ENCODE assay signal across 1 cellular context in the genomic region with DNA sequence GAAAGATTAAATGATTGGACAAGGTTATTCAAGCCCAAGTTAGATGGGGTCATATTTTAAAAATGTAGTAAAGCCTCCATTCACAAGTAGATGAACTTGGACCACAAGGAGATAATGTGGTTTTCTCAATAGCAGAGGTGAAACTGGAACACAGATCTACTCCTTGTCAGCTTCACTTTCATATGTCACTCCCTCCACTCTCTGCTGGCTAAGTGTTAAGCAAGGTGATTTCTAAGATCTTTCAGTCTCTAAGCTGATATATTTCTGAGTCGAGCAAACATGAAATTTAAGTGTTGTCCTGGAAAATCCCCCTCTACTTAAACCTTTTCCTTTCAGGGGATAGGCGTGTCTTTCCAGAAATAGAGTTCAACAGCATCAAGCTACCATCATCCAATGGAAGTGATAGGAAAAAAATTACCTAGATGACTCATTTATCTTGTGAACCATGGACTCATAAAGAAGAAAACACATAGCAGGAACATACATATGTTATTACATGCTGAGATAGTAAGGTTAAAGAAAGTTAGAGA.
TF ChIP-seq lines count a peak whose summit lies in the region.

No MANE protein-coding gene starts in this region.

TF ChIP-seq in HepG2, 621 proteins besides CTCF, POLR2A, EP300 and RAD21 (continued from another document):
- TF ChIP-seq, protein P1, sequence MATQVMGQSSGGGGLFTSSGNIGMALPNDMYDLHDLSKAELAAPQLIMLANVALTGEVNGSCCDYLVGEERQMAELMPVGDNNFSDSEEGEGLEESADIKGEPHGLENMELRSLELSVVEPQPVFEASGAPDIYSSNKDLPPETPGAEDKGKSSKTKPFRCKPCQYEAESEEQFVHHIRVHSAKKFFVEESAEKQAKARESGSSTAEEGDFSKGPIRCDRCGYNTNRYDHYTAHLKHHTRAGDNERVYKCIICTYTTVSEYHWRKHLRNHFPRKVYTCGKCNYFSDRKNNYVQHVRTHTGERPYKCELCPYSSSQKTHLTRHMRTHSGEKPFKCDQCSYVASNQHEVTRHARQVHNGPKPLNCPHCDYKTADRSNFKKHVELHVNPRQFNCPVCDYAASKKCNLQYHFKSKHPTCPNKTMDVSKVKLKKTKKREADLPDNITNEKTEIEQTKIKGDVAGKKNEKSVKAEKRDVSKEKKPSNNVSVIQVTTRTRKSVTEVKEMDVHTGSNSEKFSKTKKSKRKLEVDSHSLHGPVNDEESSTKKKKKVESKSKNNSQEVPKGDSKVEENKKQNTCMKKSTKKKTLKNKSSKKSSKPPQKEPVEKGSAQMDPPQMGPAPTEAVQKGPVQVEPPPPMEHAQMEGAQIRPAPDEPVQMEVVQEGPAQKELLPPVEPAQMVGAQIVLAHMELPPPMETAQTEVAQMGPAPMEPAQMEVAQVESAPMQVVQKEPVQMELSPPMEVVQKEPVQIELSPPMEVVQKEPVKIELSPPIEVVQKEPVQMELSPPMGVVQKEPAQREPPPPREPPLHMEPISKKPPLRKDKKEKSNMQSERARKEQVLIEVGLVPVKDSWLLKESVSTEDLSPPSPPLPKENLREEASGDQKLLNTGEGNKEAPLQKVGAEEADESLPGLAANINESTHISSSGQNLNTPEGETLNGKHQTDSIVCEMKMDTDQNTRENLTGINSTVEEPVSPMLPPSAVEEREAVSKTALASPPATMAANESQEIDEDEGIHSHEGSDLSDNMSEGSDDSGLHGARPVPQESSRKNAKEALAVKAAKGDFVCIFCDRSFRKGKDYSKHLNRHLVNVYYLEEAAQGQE (IDR thresholded peaks at IDR 0.05; ENCODE audit: borderline replicate concordance in 1 of 2, low read depth in 1 of 2, low read length in 2 of 2) = no peak
- TF ChIP-seq, protein P2, sequence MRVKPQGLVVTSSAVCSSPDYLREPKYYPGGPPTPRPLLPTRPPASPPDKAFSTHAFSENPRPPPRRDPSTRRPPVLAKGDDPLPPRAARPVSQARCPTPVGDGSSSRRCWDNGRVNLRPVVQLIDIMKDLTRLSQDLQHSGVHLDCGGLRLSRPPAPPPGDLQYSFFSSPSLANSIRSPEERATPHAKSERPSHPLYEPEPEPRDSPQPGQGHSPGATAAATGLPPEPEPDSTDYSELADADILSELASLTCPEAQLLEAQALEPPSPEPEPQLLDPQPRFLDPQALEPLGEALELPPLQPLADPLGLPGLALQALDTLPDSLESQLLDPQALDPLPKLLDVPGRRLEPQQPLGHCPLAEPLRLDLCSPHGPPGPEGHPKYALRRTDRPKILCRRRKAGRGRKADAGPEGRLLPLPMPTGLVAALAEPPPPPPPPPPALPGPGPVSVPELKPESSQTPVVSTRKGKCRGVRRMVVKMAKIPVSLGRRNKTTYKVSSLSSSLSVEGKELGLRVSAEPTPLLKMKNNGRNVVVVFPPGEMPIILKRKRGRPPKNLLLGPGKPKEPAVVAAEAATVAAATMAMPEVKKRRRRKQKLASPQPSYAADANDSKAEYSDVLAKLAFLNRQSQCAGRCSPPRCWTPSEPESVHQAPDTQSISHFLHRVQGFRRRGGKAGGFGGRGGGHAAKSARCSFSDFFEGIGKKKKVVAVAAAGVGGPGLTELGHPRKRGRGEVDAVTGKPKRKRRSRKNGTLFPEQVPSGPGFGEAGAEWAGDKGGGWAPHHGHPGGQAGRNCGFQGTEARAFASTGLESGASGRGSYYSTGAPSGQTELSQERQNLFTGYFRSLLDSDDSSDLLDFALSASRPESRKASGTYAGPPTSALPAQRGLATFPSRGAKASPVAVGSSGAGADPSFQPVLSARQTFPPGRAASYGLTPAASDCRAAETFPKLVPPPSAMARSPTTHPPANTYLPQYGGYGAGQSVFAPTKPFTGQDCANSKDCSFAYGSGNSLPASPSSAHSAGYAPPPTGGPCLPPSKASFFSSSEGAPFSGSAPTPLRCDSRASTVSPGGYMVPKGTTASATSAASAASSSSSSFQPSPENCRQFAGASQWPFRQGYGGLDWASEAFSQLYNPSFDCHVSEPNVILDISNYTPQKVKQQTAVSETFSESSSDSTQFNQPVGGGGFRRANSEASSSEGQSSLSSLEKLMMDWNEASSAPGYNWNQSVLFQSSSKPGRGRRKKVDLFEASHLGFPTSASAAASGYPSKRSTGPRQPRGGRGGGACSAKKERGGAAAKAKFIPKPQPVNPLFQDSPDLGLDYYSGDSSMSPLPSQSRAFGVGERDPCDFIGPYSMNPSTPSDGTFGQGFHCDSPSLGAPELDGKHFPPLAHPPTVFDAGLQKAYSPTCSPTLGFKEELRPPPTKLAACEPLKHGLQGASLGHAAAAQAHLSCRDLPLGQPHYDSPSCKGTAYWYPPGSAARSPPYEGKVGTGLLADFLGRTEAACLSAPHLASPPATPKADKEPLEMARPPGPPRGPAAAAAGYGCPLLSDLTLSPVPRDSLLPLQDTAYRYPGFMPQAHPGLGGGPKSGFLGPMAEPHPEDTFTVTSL (CRISPR knock-in tag; IDR thresholded peaks at IDR 0.05; ENCODE audit: borderline replicate concordance) = no peak
- no peak for TF ChIP-seq REL (CRISPR knock-in tag; conservative IDR thresholded peaks at IDR 0.05)
